9 cellular contexts compared by ENCODE assay signal in genomic region chr10:126252884-126253612, GRCh38.
DNase-seq lines count a peak whose midpoint lies in the region; ATAC-seq, FAIRE-seq and TF ChIP-seq lines count a peak whose summit lies in the region.
"Had no signal": no experiment of that assay in that cellular context is flagged by ENCODE, and none has a peak within 500 bp of the region (broad histone marks: within the 10 kb centered on the region; RNA-seq: fewer than 3 reads in every experiment).

No MANE protein-coding gene starts in this region.

- intact Hi-C loops in breast epithelium (cut with DNase I; ENCODE audit: low total_unique reads): no loop called here

- ATAC-seq in A549: peak; percentile 68 to 83
- ATAC-seq: WTC11 had no signal

- CTCF ChIA-PET in A549 (lab: Yijun Ruan, JAX): interaction anchor here (1.1 to 1.2 kb wide), 2 partner anchors 134 to 271 kb away, joined by 3 to 4 read pairs; no protein-coding TSS in a partner anchor

- no peaks in the 10 kb centered on the region for H3K27me3 ChIP-seq in breast epithelium

- TF ChIP-seq CTCF in A549 (IDR thresholded peaks at IDR 0.05) (no peak), breast epithelium (IDR thresholded peaks at IDR 0.05) (no peak), GM10266 (IDR thresholded peaks at IDR 0.05; ENCODE audit: control insufficient read depth, insufficient read depth, low read depth, missing control alignments) (no peak), D721Med (IDR thresholded peaks at IDR 0.05; ENCODE audit: insufficient read depth, missing control alignments) (no peak)

- H3K4me1 ChIP-seq in A549 (peaks cover 19% of the 10 kb centered on the region), breast epithelium (peaks cover 4 to 13% of the 10 kb centered on the region in 2 donors)

- H3K27ac ChIP-seq in A549 (peak overlapping the region; percentile 37 to 79; a peak in 3 of 6 replicates), breast epithelium (peak overlapping the region; percentile 78 to 88)

- peak; percentile 19 to 53 for DNase-seq in A549 (ENCODE audit: low read depth in 1 of 2, low spot score in 1 of 2)
- DNase-seq in LHCN-M2 (ENCODE audit: low read depth): peak; percentile 100
- peak in 1 of 2 donors; percentile 30 for DNase-seq in breast epithelium (ENCODE audit: low spot score in 2 of 2)
- peak; percentile 82 for DNase-seq in kidney glomerular epithelial cell (lab: John Stamatoyannopoulos, UW)
- DNase-seq in GM10266 (ENCODE audit: extremely low spot score): no peak
- no peak for DNase-seq in NOMO-1 treated with DMSO at 0.1 percent for 48 hours (lab: John Stamatoyannopoulos, UW; ENCODE audit: unreplicated experiment)
- no peak for DNase-seq in COR-L47 (lab: John Stamatoyannopoulos, UW)
- DNase-seq in D721Med (ENCODE audit: insufficient read length, low spot score): no peak

- TF ChIP-seq EP300 in A549 (IDR thresholded peaks at IDR 0.05): no peak

- FAIRE-seq in A549 (lab: Jason Lieb, UNC) (no peak), D721Med (lab: Jason Lieb, UNC) (no peak)

- no peak for TF ChIP-seq RAD21 in A549 (conservative IDR thresholded peaks at IDR 0.05 in 1 of 2, IDR thresholded peaks at IDR 0.05 in 1 of 2)

- H3K9me3 ChIP-seq in A549 (no peaks in the 10 kb centered on the region), breast epithelium (no peaks in the 10 kb centered on the region)

- POLR2A ChIA-PET in A549 (lab: Yijun Ruan, JAX): interaction anchor here (0.6 kb wide), 1 partner anchor 12 kb away, joined by 6 read pairs; no protein-coding TSS in a partner anchor

- no peaks in the 10 kb centered on the region for H3K36me3 ChIP-seq in breast epithelium

- no peak overlapping the region for H3K4me3 ChIP-seq in A549
- no peak overlapping the region for H3K4me3 ChIP-seq in breast epithelium

- peak overlapping the region; percentile 49 for H3K4me2 ChIP-seq in A549

- TF ChIP-seq POLR2A in A549 (IDR thresholded peaks at IDR 0.05; ENCODE audit: low read length) (no peak), breast epithelium (IDR thresholded peaks at IDR 0.05) (no peak)

- 36% methylated on average over 9 of the region's 9 CpGs for WGBS in A549 (ENCODE audit: missing lambda C conversion rate)

TF ChIP-seq in A549, 52 proteins besides CTCF, POLR2A, EP300 and RAD21:
- TF ChIP-seq, protein P1, sequence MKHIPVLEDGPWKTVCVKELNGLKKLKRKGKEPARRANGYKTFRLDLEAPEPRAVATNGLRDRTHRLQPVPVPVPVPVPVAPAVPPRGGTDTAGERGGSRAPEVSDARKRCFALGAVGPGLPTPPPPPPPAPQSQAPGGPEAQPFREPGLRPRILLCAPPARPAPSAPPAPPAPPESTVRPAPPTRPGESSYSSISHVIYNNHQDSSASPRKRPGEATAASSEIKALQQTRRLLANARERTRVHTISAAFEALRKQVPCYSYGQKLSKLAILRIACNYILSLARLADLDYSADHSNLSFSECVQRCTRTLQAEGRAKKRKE (CRISPR knock-in tag; IDR thresholded peaks at IDR 0.05; ENCODE audit: low read depth): no peak
- TF ChIP-seq RFX5 (IDR thresholded peaks at IDR 0.05): no peak
- no peak for TF ChIP-seq ELK1 (IDR thresholded peaks at IDR 0.05; ENCODE audit: low read depth, low read length)
- TF ChIP-seq, protein P2, sequence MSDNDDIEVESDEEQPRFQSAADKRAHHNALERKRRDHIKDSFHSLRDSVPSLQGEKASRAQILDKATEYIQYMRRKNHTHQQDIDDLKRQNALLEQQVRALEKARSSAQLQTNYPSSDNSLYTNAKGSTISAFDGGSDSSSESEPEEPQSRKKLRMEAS (IDR thresholded peaks at IDR 0.05): 0 out of 2 replicates have a peak, but pooled peaks have one; percentile 11
- no peak for TF ChIP-seq HOXA7 (CRISPR knock-in tag; IDR thresholded peaks at IDR 0.05)
- TF ChIP-seq, protein P3, sequence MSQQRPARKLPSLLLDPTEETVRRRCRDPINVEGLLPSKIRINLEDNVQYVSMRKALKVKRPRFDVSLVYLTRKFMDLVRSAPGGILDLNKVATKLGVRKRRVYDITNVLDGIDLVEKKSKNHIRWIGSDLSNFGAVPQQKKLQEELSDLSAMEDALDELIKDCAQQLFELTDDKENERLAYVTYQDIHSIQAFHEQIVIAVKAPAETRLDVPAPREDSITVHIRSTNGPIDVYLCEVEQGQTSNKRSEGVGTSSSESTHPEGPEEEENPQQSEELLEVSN (IDR thresholded peaks at IDR 0.05; ENCODE audit: borderline replicate concordance, low read depth): peak; percentile 33; the same call in 1 of the 2 replicates
- TF ChIP-seq NPAS2 (CRISPR knock-in tag; IDR thresholded peaks at IDR 0.05; ENCODE audit: borderline replicate concordance): no peak
- no peak for TF ChIP-seq TFCP2L1 (CRISPR knock-in tag; IDR thresholded peaks at IDR 0.05)
- peak; percentile 60 for TF ChIP-seq JUNB (IDR thresholded peaks at IDR 0.05)
- TF ChIP-seq FOSL2 (IDR thresholded peaks at IDR 0.05): no peak
- TF ChIP-seq FOSL2 (CRISPR knock-in tag; IDR thresholded peaks at IDR 0.05): peak; percentile 36; the same call in 1 of the 2 replicates
- TF ChIP-seq ZC3H11A (IDR thresholded peaks at IDR 0.05): no peak
- TF ChIP-seq SMC3 (IDR thresholded peaks at IDR 0.05): no peak
- no peak for TF ChIP-seq HOXB5 (CRISPR knock-in tag; IDR thresholded peaks at IDR 0.05)
- TF ChIP-seq FOSB (CRISPR knock-in tag; IDR thresholded peaks at IDR 0.05): no peak
- TF ChIP-seq, protein P4, sequence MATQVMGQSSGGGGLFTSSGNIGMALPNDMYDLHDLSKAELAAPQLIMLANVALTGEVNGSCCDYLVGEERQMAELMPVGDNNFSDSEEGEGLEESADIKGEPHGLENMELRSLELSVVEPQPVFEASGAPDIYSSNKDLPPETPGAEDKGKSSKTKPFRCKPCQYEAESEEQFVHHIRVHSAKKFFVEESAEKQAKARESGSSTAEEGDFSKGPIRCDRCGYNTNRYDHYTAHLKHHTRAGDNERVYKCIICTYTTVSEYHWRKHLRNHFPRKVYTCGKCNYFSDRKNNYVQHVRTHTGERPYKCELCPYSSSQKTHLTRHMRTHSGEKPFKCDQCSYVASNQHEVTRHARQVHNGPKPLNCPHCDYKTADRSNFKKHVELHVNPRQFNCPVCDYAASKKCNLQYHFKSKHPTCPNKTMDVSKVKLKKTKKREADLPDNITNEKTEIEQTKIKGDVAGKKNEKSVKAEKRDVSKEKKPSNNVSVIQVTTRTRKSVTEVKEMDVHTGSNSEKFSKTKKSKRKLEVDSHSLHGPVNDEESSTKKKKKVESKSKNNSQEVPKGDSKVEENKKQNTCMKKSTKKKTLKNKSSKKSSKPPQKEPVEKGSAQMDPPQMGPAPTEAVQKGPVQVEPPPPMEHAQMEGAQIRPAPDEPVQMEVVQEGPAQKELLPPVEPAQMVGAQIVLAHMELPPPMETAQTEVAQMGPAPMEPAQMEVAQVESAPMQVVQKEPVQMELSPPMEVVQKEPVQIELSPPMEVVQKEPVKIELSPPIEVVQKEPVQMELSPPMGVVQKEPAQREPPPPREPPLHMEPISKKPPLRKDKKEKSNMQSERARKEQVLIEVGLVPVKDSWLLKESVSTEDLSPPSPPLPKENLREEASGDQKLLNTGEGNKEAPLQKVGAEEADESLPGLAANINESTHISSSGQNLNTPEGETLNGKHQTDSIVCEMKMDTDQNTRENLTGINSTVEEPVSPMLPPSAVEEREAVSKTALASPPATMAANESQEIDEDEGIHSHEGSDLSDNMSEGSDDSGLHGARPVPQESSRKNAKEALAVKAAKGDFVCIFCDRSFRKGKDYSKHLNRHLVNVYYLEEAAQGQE (IDR thresholded peaks at IDR 0.05): no peak
- TF ChIP-seq NFE2L2 (conservative IDR thresholded peaks at IDR 0.05; ENCODE audit: low read length): no peak
- no peak for TF ChIP-seq TP53 (CRISPR knock-in tag; IDR thresholded peaks at IDR 0.05)
- no peak for TF ChIP-seq SREBF2 (IDR thresholded peaks at IDR 0.05)

Comparison
In these comparisons a context has a peak if more than half of its experiments do, and no peak if none do; other contexts are left out.
1. DNase-seq: peak in A549 (2 of 2), LHCN-M2 (single experiment) and kidney glomerular epithelial cell (single experiment); none in GM10266 (single experiment), NOMO-1 treated with DMSO at 0.1 percent for 48 hours (single experiment), COR-L47 (single experiment) and D721Med (single experiment).